In the genomic region with DNA sequence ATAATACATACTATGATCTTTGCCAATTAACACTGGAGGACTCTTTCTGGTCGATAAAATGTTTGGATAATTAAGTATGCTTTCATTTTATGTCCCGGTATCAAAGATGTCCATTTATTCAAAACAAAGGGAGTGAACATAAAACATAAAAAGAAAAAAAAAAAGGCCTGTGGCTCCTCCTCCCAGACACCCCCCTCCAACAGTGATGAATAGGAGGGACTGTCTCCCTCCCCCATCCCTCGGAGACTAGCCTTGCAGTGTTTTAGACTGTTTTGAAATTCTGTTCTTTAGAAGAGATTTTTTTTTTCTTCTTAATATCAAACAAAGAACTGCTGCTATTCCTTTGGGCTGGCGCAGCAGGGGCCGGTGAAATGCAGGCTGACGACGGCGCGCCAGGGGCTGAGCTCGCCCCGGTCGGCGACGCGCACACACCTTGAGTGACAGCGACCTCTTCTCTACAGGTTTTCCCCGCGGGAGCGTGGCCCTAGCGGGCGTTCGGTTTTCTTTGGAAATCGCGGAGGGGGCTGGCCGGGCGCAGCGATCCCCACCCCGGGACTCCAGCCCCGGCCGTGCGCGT, we compare ENCODE assay signal across 8 cellular contexts. TPM values are rescaled to one million over a fixed set of nuclear protein-coding genes. Genes with fewer than 3 reads are reported as not detected.
DNase-seq lines count a peak whose midpoint lies in the region; ATAC-seq and TF ChIP-seq lines count a peak whose summit lies in the region.

Gene LANCL2, plus strand, starts transcription at position 235 of the 577 bp plus-strand sequence. CDS start 689 bp downstream, outside the sequence.

- ATAC-seq in HG02852 (IDR thresholded peaks at IDR 0.05; ENCODE audit: unreplicated experiment) (peak; percentile 33), upper lobe of right lung (no peak)
- ATAC-seq in activated CD8-positive, alpha-beta T cell treated with anti-CD3 and anti-CD28 coated beads for 36 hours: peak; percentile 29

- peak within 1 kb of the TSS; percentile 96 for H3K4me3 Mint-ChIP-seq in activated CD8-positive, alpha-beta T cell treated with anti-CD3 and anti-CD28 coated beads for 36 hours
- H3K4me3 Mint-ChIP-seq in nephron progenitor cell: peak within 1 kb of the TSS; percentile 93

- H3K27me3 Mint-ChIP-seq in activated CD8-positive, alpha-beta T cell treated with anti-CD3 and anti-CD28 coated beads for 36 hours: no peaks in the 10 kb centered on the region
- peaks cover 5% of the 10 kb centered on the region for H3K27me3 Mint-ChIP-seq in nephron progenitor cell (ENCODE audit: low read depth, poor library complexity)

- H3K4me3 ChIP-seq in upper lobe of right lung: peak within 1 kb of the TSS; percentile 94

- no peak for TF ChIP-seq CTCF in activated CD8-positive, alpha-beta T cell treated with anti-CD3 and anti-CD28 coated beads for 36 hours (IDR thresholded peaks at IDR 0.05)
- no peak for TF ChIP-seq CTCF in nephron progenitor cell (IDR thresholded peaks at IDR 0.05)
- TF ChIP-seq CTCF in upper lobe of right lung (IDR thresholded peaks at IDR 0.05): no peak

- H3K36me3 Mint-ChIP-seq in activated CD8-positive, alpha-beta T cell treated with anti-CD3 and anti-CD28 coated beads for 36 hours (ENCODE audit: low read depth): peaks cover 8% of the 10 kb centered on the region
- H3K36me3 Mint-ChIP-seq in nephron progenitor cell (ENCODE audit: low read depth): peaks cover 9% of the 10 kb centered on the region

- CTCF ChIA-PET in activated CD8-positive, alpha-beta T cell treated with anti-CD3 and anti-CD28 coated beads for 36 hours (lab: Charles Lee): interaction anchor here (0.8 to 1.3 kb wide), 2 partner anchors 49 to 56 kb away, joined by 3 read pairs; no protein-coding TSS in a partner anchor

- peaks cover 17% of the 10 kb centered on the region for H3K4me1 ChIP-seq in upper lobe of right lung

- POLR2A ChIA-PET in activated CD8-positive, alpha-beta T cell treated with anti-CD3 and anti-CD28 coated beads for 36 hours (lab: Charles Lee): interaction anchor here (0.6 to 2.8 kb wide), 10 partner anchors 10 to 741 kb away, joined by 3 to 16 read pairs (median 4); partner anchors contain the start of gene VOPP1

- no peaks in the 10 kb centered on the region for H3K9me3 ChIP-seq in upper lobe of right lung

- peak within 1 kb of the TSS; percentile 100 for H3K27ac ChIP-seq in upper lobe of right lung

- H3K4me1 Mint-ChIP-seq in activated CD8-positive, alpha-beta T cell treated with anti-CD3 and anti-CD28 coated beads for 36 hours (ENCODE audit: low read depth): peaks cover 11% of the 10 kb centered on the region
- peaks cover 17% of the 10 kb centered on the region for H3K4me1 Mint-ChIP-seq in nephron progenitor cell

- H3K27me3 ChIP-seq in upper lobe of right lung: no peaks in the 10 kb centered on the region

- no peaks in the 10 kb centered on the region for H3K36me3 ChIP-seq in upper lobe of right lung

- peak within 1 kb of the TSS; percentile 97 for H3K27ac Mint-ChIP-seq in activated CD8-positive, alpha-beta T cell treated with anti-CD3 and anti-CD28 coated beads for 36 hours
- H3K27ac Mint-ChIP-seq in nephron progenitor cell: peak within 1 kb of the TSS; percentile 100

- intact Hi-C loops in activated CD8-positive, alpha-beta T cell treated with anti-CD3 and anti-CD28 coated beads for 36 hours (cut with micrococcal nuclease): loop anchor here (5.0 kb wide), 2 partner anchors 58 to 202 kb away; no protein-coding TSS in a partner anchor
- intact Hi-C loops in upper lobe of right lung (cut with DNase I): no loop called here

- DNase-seq in activated T-cell treated with anti-CD3 and anti-CD28 coated beads for 1 hour (ENCODE audit: low read depth) (peak; percentile 26), NCI-H2029 treated with DMSO at 0.1 percent for 48 hours (lab: John Stamatoyannopoulos, UW) (peak; percentile 19), fibroblast of gingiva (ENCODE audit: low read depth) (peak; percentile 24), nephron progenitor cell (peak; percentile 60), upper lobe of right lung (no peak)
- DNase-seq in activated T-cell treated with anti-CD3 and anti-CD28 coated beads, Interleukin-2, amount 50 U/mL, for 48 hours: no peak
- peak; percentile 56 for DNase-seq in activated CD8-positive, alpha-beta T cell treated with anti-CD3 and anti-CD28 coated beads for 36 hours

- H3K9me3 Mint-ChIP-seq in activated CD8-positive, alpha-beta T cell treated with anti-CD3 and anti-CD28 coated beads for 36 hours: no peaks in the 10 kb centered on the region
- no peaks in the 10 kb centered on the region for H3K9me3 Mint-ChIP-seq in nephron progenitor cell

RNA-seq across cellular contexts. Expression of gene LANCL2, which starts in this region (rescaled TPM):
- 10 to 100 TPM; 10.7 to 10.8 TPM for total RNA-seq in activated CD8-positive, alpha-beta T cell treated with anti-CD3 and anti-CD28 coated beads for 36 hours
- 6.5 TPM for total RNA-seq in upper lobe of right lung

Comparison
In these comparisons a context has a peak if more than half of its experiments do, and no peak if none do; other contexts are left out.
1. DNase-seq: peak in activated T-cell treated with anti-CD3 and anti-CD28 coated beads for 1 hour (single experiment), NCI-H2029 treated with DMSO at 0.1 percent for 48 hours (single experiment), activated CD8-positive, alpha-beta T cell treated with anti-CD3 and anti-CD28 coated beads for 36 hours (single experiment), fibroblast of gingiva (single experiment) and nephron progenitor cell (single experiment); none in activated T-cell treated with anti-CD3 and anti-CD28 coated beads, Interleukin-2, amount 50 U/mL, for 48 hours (0 of 2) and upper lobe of right lung (single experiment).